Comparison of ENCODE assay signal across 12 cellular contexts in the genomic region with DNA sequence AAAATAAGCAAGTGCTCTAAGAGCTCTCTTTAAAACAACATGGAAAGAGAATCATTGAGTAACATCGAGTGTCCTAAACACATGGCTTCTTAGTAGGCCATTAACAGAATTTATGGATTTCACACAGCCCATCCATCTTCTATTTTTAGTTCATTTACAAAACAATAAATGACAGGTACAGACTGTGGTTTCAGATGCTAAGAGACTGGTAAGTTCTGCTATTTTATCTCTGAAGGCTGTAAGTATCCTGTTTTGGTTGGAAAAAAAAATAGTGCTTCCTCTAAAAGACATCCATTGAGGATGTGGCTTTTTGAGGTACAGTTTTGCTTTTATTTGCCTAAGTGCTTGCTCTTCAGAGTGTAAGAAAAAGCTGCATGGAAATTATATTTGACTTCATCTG.
DNase-seq lines count a peak whose midpoint lies in the region; ATAC-seq and TF ChIP-seq lines count a peak whose summit lies in the region.
"Had no signal": no experiment of that assay in that cellular context is flagged by ENCODE, and none has a peak within 500 bp of the region (broad histone marks: within the 10 kb centered on the region; RNA-seq: fewer than 3 reads in every experiment).

No MANE protein-coding gene starts in this region.

- H3K4me1 ChIP-seq in BLaER1 (peaks cover 33% of the 10 kb centered on the region), MM.1S (ENCODE audit: low read length) (peaks cover 32% of the 10 kb centered on the region), endocrine pancreas (ENCODE audit: control insufficient read depth, insufficient read depth, low read length) (peaks cover 13% of the 10 kb centered on the region)

- peaks cover 27% of the 10 kb centered on the region for H3F3A ChIP-seq in MM.1S (ENCODE audit: insufficient read depth, low read length)

- no peak overlapping the region for H2AFZ ChIP-seq in MM.1S (ENCODE audit: low read length)

- TF ChIP-seq CTCF in MM.1S (IDR thresholded peaks at IDR 0.05; ENCODE audit: low read length): no peak

- H3K4me3 ChIP-seq in BLaER1: no peak overlapping the region
- peak overlapping the region; percentile 38 for H3K4me3 ChIP-seq in MM.1S (ENCODE audit: low read length)
- H3K4me3 ChIP-seq in endocrine pancreas (ENCODE audit: control insufficient read depth, insufficient read depth, low read length): peak overlapping the region; percentile 28

- H3K27ac ChIP-seq in BLaER1 (peak overlapping the region; percentile 64), MM.1S (ENCODE audit: low read length) (peak overlapping the region; percentile 77)

- H3K9me2 ChIP-seq in MM.1S (replicated peaks; ENCODE audit: insufficient read depth, low read length): no peaks in the 10 kb centered on the region

- H3K9ac ChIP-seq in BLaER1: no peak overlapping the region
- H3K9ac ChIP-seq in MM.1S (ENCODE audit: low read length): peak overlapping the region; percentile 5; the same call in 1 of the 2 replicates
- no peak overlapping the region for H3K9ac ChIP-seq in endocrine pancreas (ENCODE audit: control insufficient read depth, insufficient read depth, low read length)

- H3K9me3 ChIP-seq in BLaER1 (peaks cover 2% of the 10 kb centered on the region; the same call in 1 of the 2 replicates), MM.1S (replicated peaks; ENCODE audit: insufficient read depth, low read length) (no peaks in the 10 kb centered on the region), endocrine pancreas (ENCODE audit: control insufficient read depth, low read length) (no peaks in the 10 kb centered on the region)

- ATAC-seq in GM19452 (IDR thresholded peaks at IDR 0.05; ENCODE audit: unreplicated experiment) (peak; percentile 62), GM18498 (IDR thresholded peaks at IDR 0.05; ENCODE audit: unreplicated experiment) (no peak)

- H3K4me2 ChIP-seq in BLaER1 (peak overlapping the region; percentile 52), MM.1S (ENCODE audit: low read depth, low read length) (peak overlapping the region; percentile 67)

- H4K20me1 ChIP-seq in BLaER1 (no peaks in the 10 kb centered on the region), MM.1S (ENCODE audit: insufficient read depth, low read length) (no peaks in the 10 kb centered on the region)

- H3K27me3 ChIP-seq in BLaER1 (no peaks in the 10 kb centered on the region), MM.1S (replicated peaks; ENCODE audit: insufficient read depth, low read length) (no peaks in the 10 kb centered on the region), endocrine pancreas (ENCODE audit: control insufficient read depth, insufficient read depth, low read length) (no peaks in the 10 kb centered on the region)

- no peaks in the 10 kb centered on the region for H3K36me3 ChIP-seq in BLaER1
- H3K36me3 ChIP-seq in MM.1S (replicated peaks; ENCODE audit: insufficient read depth, low read length): no peaks in the 10 kb centered on the region
- no peaks in the 10 kb centered on the region for H3K36me3 ChIP-seq in endocrine pancreas (ENCODE audit: control insufficient read depth, insufficient read depth, low read length)

- DNase-seq in MM.1S: peak; percentile 59
- DNase-seq in AG08395 (ENCODE audit: low spot score): no peak
- no peak for DNase-seq in NCI-H774 (lab: John Stamatoyannopoulos, UW)
- DNase-seq in NAMALWA (ENCODE audit: low spot score): no peak
- DNase-seq: activated naive CD4-positive, alpha-beta T cell treated with anti-CD3 and anti-CD28 coated beads, Interleukin-2, amount 50 U/mL, for 16 hours; NCI-H1694; stimulated activated CD4-positive, alpha-beta T cell treated with anti-CD3 and anti-CD28 coated beads, Interleukin-2, amount 100 ng/mL, for 48 hours; stimulated activated naive CD4-positive, alpha-beta T cell treated with Interleukin-2 at 50 U/mL for 16 hours had no signal

- H3K79me2 ChIP-seq in MM.1S (ENCODE audit: low read length): no peaks in the 10 kb centered on the region
